Comparison of ENCODE assay signal across 1 cellular context in the genomic region with DNA sequence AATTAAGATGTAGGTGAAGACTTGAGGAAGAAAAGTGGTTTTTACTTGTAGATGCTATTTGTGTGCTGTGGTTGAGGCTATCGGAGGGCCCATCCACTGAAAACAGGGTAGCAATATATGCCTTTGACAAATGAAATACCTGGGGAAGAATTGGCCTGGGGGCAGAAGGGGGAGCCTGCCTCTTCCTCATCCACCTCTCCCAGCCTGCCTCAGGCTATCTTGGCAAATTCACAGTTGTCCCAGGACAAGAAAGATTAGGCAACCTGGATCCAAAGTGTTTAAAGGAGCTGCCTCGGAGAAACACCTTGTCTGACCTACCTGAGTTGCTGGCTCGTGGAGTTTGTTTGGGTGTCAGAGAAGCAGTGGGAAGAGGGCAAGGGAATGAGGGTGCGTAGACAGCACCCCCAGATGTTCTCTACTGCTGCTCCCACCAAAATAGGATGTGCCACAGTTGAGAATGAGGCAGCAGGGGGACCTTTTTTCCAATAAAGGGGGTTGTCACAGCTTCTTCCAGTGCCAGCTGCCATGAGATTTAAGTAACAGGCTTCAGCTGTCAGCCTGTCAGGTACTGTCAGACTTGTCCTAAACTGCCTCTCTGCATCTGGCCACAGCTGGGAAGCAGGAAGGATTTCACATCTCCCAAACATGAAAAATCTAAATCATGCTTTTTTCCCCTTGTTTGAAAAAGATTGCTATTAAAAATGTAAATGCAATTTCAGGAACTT.
TF ChIP-seq lines count a peak whose summit lies in the region.

No MANE protein-coding gene starts in this region.

TF ChIP-seq in A549, 52 proteins besides CTCF, POLR2A, EP300 and RAD21 (continued from another document):
- TF ChIP-seq E2F6 (IDR thresholded peaks at IDR 0.05; ENCODE audit: borderline replicate concordance, low read depth) (no peak), HOXB5 (CRISPR knock-in tag; IDR thresholded peaks at IDR 0.05) (no peak), CHD4 (IDR thresholded peaks at IDR 0.05; ENCODE audit: borderline replicate concordance) (no peak), ZNF302 (CRISPR knock-in tag; IDR thresholded peaks at IDR 0.05) (no peak), MYC (IDR thresholded peaks at IDR 0.05; ENCODE audit: borderline replicate concordance, low read length) (no peak), HEYL (CRISPR knock-in tag; IDR thresholded peaks at IDR 0.05) (no peak), KDM5A (IDR thresholded peaks at IDR 0.05) (no peak), HOXB13 (CRISPR knock-in tag; IDR thresholded peaks at IDR 0.05; ENCODE audit: low read depth) (no peak), PHF8 (IDR thresholded peaks at IDR 0.05; ENCODE audit: borderline replicate concordance, low read depth) (no peak), EHMT2 (IDR thresholded peaks at IDR 0.05; ENCODE audit: low read depth) (no peak), SMC3 (IDR thresholded peaks at IDR 0.05) (no peak), FOSL2 (IDR thresholded peaks at IDR 0.05) (no peak), FOSL2 (CRISPR knock-in tag; IDR thresholded peaks at IDR 0.05) (no peak), RARB (CRISPR knock-in tag; IDR thresholded peaks at IDR 0.05) (no peak), KDM1A (IDR thresholded peaks at IDR 0.05; ENCODE audit: low read depth) (no peak), FOXS1 (CRISPR knock-in tag; IDR thresholded peaks at IDR 0.05) (no peak)
TF ChIP-seq in A549: peak in this region for 0.
